Comparison of ENCODE assay signal across 14 cellular contexts in genomic region chr3:73796382-73796781, GRCh38.
"Had no signal": no experiment of that assay in that cellular context is flagged by ENCODE, and none has a peak within 500 bp of the region (broad histone marks: within the 10 kb centered on the region; RNA-seq: fewer than 3 reads in every experiment).

No MANE protein-coding gene starts in this region.

- H3K36me3 ChIP-seq: brain microvascular endothelial cell, heart right ventricle, transverse colon had no signal

- H3K9me3 ChIP-seq: transverse colon had no signal

- ATAC-seq: effector memory CD8-positive, alpha-beta T cell; stimulated activated naive CD8-positive, alpha-beta T cell treated with anti-CD3 and anti-CD28 coated beads, Interleukin-15, Interleukin-2, amounts not matched to agents 100 U/mL and 50 U/mL, for 24 hours had no signal

- H3K4me1 ChIP-seq: transverse colon had no signal

- H3K4me3 ChIP-seq: heart right ventricle, lung, skin epidermis, transverse colon had no signal

- DNase-seq: activated CD4-positive, CD25-positive, alpha-beta regulatory T cell treated with anti-CD3 and anti-CD28 coated beads, Interleukin-2, amount 50 U/mL, for 72 hours; activated naive CD4-positive, alpha-beta T cell; activated naive CD8-positive, alpha-beta T cell treated with anti-CD3 and anti-CD28 coated beads, Interleukin-2, amount 10 ng/mL, durations not matched to agents 7 days and 5 days; brain microvascular endothelial cell; dermis blood vessel endothelial cell; effector memory CD8-positive, alpha-beta T cell; heart right ventricle; retina; stimulated activated naive CD8-positive, alpha-beta T cell treated with anti-CD3 and anti-CD28 coated beads, Interleukin-15, Interleukin-2, amounts not matched to agents 100 U/mL and 50 U/mL, for 24 hours; T-helper 9 cell; transverse colon had no signal

- H3K27me3 ChIP-seq: brain microvascular endothelial cell, heart right ventricle, transverse colon had no signal

- H3K27ac ChIP-seq: brain microvascular endothelial cell, epithelial cell of prostate, skin epidermis, transverse colon had no signal
